9 cellular contexts compared by ENCODE assay signal in the genomic region with DNA sequence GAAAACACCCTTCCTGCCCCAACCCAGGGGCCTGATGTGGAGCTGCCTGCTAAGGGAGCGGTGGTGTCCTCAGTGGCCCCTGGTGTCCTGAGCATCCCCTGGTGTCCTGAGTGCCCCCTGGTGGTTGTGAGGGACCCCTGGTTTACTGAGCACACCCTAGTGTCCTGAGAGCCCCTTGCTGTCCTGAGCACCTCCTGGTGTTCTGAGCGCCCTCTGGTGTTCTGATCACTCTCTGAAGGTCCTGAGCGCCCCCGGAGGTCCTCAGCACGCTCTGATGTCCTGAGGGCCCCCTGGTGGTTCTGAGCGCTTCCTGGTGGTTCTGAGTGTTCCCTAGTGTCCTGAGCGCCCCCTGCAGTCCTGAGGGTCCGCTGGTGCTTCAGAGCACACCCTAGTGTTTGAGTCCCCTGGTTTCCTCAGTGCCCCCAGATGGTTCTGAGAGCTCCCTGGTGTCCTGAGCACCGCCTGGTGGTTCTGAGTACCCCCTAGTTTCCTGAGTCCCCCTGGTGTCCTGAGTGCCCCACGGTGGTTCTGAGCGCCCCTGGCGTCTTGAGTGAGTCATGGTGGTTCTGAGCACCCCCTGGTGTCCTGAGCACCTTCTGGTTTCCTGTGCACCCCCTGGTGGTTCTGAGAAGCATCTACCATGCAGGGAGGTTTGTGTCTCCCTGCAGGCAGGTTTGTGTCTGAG.
DNase-seq lines count a peak whose midpoint lies in the region; ATAC-seq and TF ChIP-seq lines count a peak whose summit lies in the region.
"Had no signal": no experiment of that assay in that cellular context is flagged by ENCODE, and none has a peak within 500 bp of the region (broad histone marks: within the 10 kb centered on the region; RNA-seq: fewer than 3 reads in every experiment).

No MANE protein-coding gene starts in this region.

- no peaks in the 10 kb centered on the region for H3K36me3 ChIP-seq in heart right ventricle
- H3K36me3 ChIP-seq in aorta (ENCODE audit: control insufficient read depth in 1 of 2, insufficient read depth in 2 of 2, low read length in 1 of 2) = no peaks in the 10 kb centered on the region

- DNase-seq in activated CD4-positive, alpha-beta T cell treated with anti-CD3 and anti-CD28 coated beads, Interleukin-2, amount 50 U/mL, for 1 hour = peak; percentile 17
- DNase-seq in stimulated activated CD4-positive, alpha-beta T cell treated with anti-CD3 and anti-CD28 coated beads, Interleukin-1b, Interleukin-23, amount 100 ng/mL, for 48 hours = peak; percentile 51
- no peak for DNase-seq in heart right ventricle
- DNase-seq in NCI-H2227 treated with DMSO at 0.1 percent for 48 hours (lab: John Stamatoyannopoulos, UW) = no peak
- DNase-seq in NCI-H2196 treated with DMSO at 0.1 percent for 48 hours (lab: John Stamatoyannopoulos, UW; ENCODE audit: unreplicated experiment) = no peak
- DNase-seq in aorta = no peak
- DNase-seq: IMR-90 had no signal

- 59 to 69% methylated on average over 12 of the region's 12 CpGs for WGBS in heart right ventricle, 2 donors
- 62 to 64% methylated on average over 12 of the region's 12 CpGs for WGBS in aorta, 2 donors

- no peak overlapping the region for H3K27ac ChIP-seq in heart right ventricle
- no peak overlapping the region for H3K27ac ChIP-seq in aorta (ENCODE audit: low read depth in 1 of 2, low read length in 2 of 2)

- intact Hi-C loops in heart right ventricle (cut with DNase I) = no loop called here
- intact Hi-C loops in aorta (cut with DNase I) = no loop called here

- peak; percentile 77 for ATAC-seq in GM18907 (IDR thresholded peaks at IDR 0.05; ENCODE audit: unreplicated experiment)
- ATAC-seq in HG03039 (IDR thresholded peaks at IDR 0.05; ENCODE audit: unreplicated experiment) = peak; percentile 79
- no peak for ATAC-seq in heart right ventricle
- ATAC-seq in aorta (ENCODE audit: low FRiP score) = no peak

- peak in 3 of 9 donors; percentile 3 to 7 (median 6) for TF ChIP-seq CTCF in heart right ventricle (IDR thresholded peaks at IDR 0.05)

- no peak overlapping the region for H3K4me3 ChIP-seq in heart right ventricle
- no peak overlapping the region for H3K4me3 ChIP-seq in aorta (ENCODE audit: low read length in 2 of 2)

- H3K9me3 ChIP-seq in heart right ventricle = peaks cover 0 to 12% (median 0%) of the 10 kb centered on the region in 11 donors
- H3K9me3 ChIP-seq in aorta (ENCODE audit: control insufficient read depth, low read length) = no peaks in the 10 kb centered on the region

- H3K27me3 ChIP-seq in heart right ventricle (peaks cover 0 to 33% (median 6%) of the 10 kb centered on the region in 7 donors), aorta (ENCODE audit: control insufficient read depth in 1 of 2, insufficient read depth in 2 of 2, low read length in 1 of 2) (no peaks in the 10 kb centered on the region)

- H3K4me1 ChIP-seq in heart right ventricle = no peaks in the 10 kb centered on the region
- H3K4me1 ChIP-seq in aorta (ENCODE audit: control insufficient read depth in 1 of 2, insufficient read depth in 2 of 2, low read length in 2 of 2) = no peaks in the 10 kb centered on the region

Comparison
In these comparisons a context has a peak if more than half of its experiments do, and no peak if none do; other contexts are left out.
1. ATAC-seq: peak in GM18907 (single experiment) and HG03039 (single experiment); none in heart right ventricle (0 of 8) and aorta (single experiment).
2. DNase-seq: peak in activated CD4-positive, alpha-beta T cell treated with anti-CD3 and anti-CD28 coated beads, Interleukin-2, amount 50 U/mL, for 1 hour (single experiment) and stimulated activated CD4-positive, alpha-beta T cell treated with anti-CD3 and anti-CD28 coated beads, Interleukin-1b, Interleukin-23, amount 100 ng/mL, for 48 hours (single experiment); none in heart right ventricle (0 of 2), NCI-H2227 treated with DMSO at 0.1 percent for 48 hours (single experiment), NCI-H2196 treated with DMSO at 0.1 percent for 48 hours (single experiment) and aorta (0 of 2).